1 cellular context compared by ENCODE assay signal in the genomic region with DNA sequence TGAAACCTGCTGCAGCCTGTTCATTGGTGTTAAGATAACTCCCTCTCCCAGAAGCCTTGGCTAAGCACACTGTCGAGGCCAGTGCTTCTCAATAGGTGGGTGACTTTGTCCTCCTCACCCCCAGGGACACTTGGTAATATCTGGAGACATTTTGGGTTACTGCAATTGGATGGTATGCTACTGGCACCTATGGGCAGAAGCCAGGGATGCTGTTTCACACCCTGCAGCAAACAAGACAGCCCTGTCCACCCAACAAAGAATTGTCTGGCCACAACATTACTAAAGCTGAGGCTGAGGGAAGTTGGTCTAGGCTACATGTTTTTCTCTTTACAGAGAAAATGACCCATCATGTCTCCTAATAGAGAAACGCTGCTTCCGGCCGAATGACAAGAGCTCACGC. TPM values are rescaled to one million over a fixed set of nuclear protein-coding genes. Genes with fewer than 3 reads are reported as not detected.
"Had no signal": no experiment of that assay in that cellular context is flagged by ENCODE, and none has a peak within 500 bp of the region (broad histone marks: within the 10 kb centered on the region; RNA-seq: fewer than 3 reads in every experiment).

No MANE protein-coding gene starts in this region.

RNA-seq across cellular contexts. Expression of a gene that starts 4.9 kb away (rescaled TPM):
- total RNA-seq: foreskin keratinocyte had no signal
